23 cellular contexts compared by ENCODE assay signal in the genomic region with DNA sequence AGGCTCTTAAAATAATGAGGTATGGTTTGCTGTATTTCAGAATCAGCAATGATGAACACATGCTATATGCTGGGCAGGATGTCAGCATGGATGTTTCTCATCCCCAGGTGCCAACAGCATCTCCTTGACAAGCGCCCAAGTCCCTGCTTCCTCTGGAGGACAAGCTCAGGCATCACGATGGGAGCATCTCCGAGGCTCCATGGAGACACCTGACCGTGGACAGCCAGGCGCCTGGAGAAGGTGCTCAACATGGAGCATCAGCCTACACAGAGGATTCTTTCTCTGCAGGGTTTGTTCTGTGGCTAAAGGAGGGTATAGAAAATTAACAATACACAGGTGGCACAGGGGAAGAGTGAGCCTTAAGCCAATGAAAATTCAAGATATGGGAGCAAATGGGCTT.
"Had no signal": no experiment of that assay in that cellular context is flagged by ENCODE, and none has a peak within 500 bp of the region (broad histone marks: within the 10 kb centered on the region; RNA-seq: fewer than 3 reads in every experiment).

No MANE protein-coding gene starts in this region.

- ATAC-seq: foreskin keratinocyte; gastroesophageal sphincter; heart left ventricle; left lobe of liver; mucosa of descending colon; naive thymus-derived CD4-positive, alpha-beta T cell; right cardiac atrium; stimulated activated naive CD8-positive, alpha-beta T cell treated with anti-CD3 and anti-CD28 coated beads, Interleukin-15, Interleukin-2, amounts not matched to agents 100 U/mL and 50 U/mL, for 24 hours had no signal

- H3K9me3 Mint-ChIP-seq: dendritic cell treated with granulocyte-macrophage colony-stimulating factor and Interleukin-4, amounts not matched to agents 40 ng/mL and 50 ng/mL, for 4 days; mesothelial cell of epicardium had no signal

- H3K27me3 Mint-ChIP-seq: dendritic cell treated with granulocyte-macrophage colony-stimulating factor and Interleukin-4, amounts not matched to agents 40 ng/mL and 50 ng/mL, for 4 days; naive thymus-derived CD4-positive, alpha-beta T cell had no signal

- H3K4me3 Mint-ChIP-seq: dendritic cell treated with granulocyte-macrophage colony-stimulating factor and Interleukin-4, amounts not matched to agents 40 ng/mL and 50 ng/mL, for 4 days; mesothelial cell of epicardium; naive thymus-derived CD4-positive, alpha-beta T cell; nephron progenitor cell had no signal

- DNase-seq: colonic mucosa; effector CD8-positive, alpha-beta T cell; foreskin keratinocyte; heart left ventricle; kidney; mesenchymal stem cell; mucosa of descending colon; naive thymus-derived CD4-positive, alpha-beta T cell; nephron progenitor cell; nucleus accumbens; psoas muscle; right cardiac atrium; sigmoid colon; stimulated activated CD4-positive, alpha-beta T cell treated with anti-CD3 and anti-CD28 coated beads, Interleukin-4, amount 100 ng/mL, for 4 hours; stimulated activated naive CD8-positive, alpha-beta T cell treated with anti-CD3 and anti-CD28 coated beads, Interleukin-15, Interleukin-2, amounts not matched to agents 100 U/mL and 50 U/mL, for 24 hours; substantia nigra; testis; upper lobe of left lung; uterus had no signal

- H3K27ac Mint-ChIP-seq: dendritic cell treated with granulocyte-macrophage colony-stimulating factor and Interleukin-4, amounts not matched to agents 40 ng/mL and 50 ng/mL, for 4 days; mesothelial cell of epicardium; nephron progenitor cell had no signal

- H3K4me1 Mint-ChIP-seq: mesothelial cell of epicardium, nephron progenitor cell had no signal
